18 cellular contexts compared by ENCODE assay signal in the genomic region with DNA sequence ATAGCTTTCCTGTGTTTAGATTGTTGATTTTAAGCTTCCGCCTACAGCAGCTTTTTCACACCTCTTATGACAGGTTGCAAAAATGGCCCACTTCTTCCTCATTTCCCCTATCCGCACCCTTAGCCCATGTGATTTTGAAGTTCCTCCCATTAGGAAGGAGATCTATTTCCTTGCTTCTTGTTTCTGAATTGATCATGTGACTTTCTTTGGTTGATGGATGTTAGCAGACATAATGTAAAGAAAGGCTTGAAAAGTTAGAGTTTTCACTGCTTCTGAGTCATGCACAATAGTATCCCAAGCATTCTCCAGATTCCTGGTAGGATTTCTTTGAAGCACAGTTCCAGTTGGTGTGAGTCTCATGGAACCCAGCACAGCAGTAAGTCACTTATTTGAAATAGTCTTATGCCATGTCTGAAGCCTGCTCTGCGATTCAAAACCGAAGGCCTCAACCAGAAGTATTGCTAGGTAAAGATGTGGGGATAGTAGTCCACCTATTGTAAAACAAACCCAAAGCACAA.
A peak's percentile ranks its signal among the peaks of the same experiment; 100 is the strongest.
DNase-seq lines count a peak whose midpoint lies in the region; ATAC-seq and TF ChIP-seq lines count a peak whose summit lies in the region.
"Had no signal": no experiment of that assay in that cellular context is flagged by ENCODE, and none has a peak within 500 bp of the region (broad histone marks: within the 10 kb centered on the region; RNA-seq: fewer than 3 reads in every experiment).

No MANE protein-coding gene starts in this region.

- H3K9me1 ChIP-seq in IMR-90 (ENCODE audit: insufficient read depth, low read length): no peaks in the 10 kb centered on the region

- no peak for TF ChIP-seq POLR2A in IMR-90 (IDR thresholded peaks at IDR 0.05; ENCODE audit: low read depth, low read length)

- dilution Hi-C loops in IMR-90 (cut with HindIII; ENCODE audit: low sequenced_read_pairs, unreplicated experiment): no loop called here

- no peak overlapping the region for H2AK9ac ChIP-seq in IMR-90 (replicated peaks; ENCODE audit: low read depth, low read length, poor library complexity)

- no peak for TF ChIP-seq RAD21 in IMR-90 (IDR thresholded peaks at IDR 0.05; ENCODE audit: low read length)

- H3K27ac ChIP-seq in IMR-90 (ENCODE audit: insufficient read depth, low read length) (no peak overlapping the region), neuronal stem cell (replicated peaks; ENCODE audit: low read length) (peak overlapping the region; percentile 29)
- H3K27ac ChIP-seq: KMS-11 had no signal

- H4K91ac ChIP-seq in IMR-90 (ENCODE audit: insufficient read depth, low read depth, low read length): no peak overlapping the region
- H4K91ac ChIP-seq in neuronal stem cell (ENCODE audit: low read depth, low read length, poor library complexity): no peak overlapping the region

- ATAC-seq in IMR-90 (ENCODE audit: low read depth): peak; percentile 48; the same call in 1 of the 2 replicates
- ATAC-seq in HG03045 (IDR thresholded peaks at IDR 0.05; ENCODE audit: unreplicated experiment): no peak
- ATAC-seq: GM23338 had no signal

- no peak overlapping the region for H3K4me3 ChIP-seq in IMR-90 (ENCODE audit: insufficient read depth, low read depth, low read length)
- no peak overlapping the region for H3K4me3 ChIP-seq in choroid plexus epithelial cell (ENCODE audit: low read depth, low read length)
- no peak overlapping the region for H3K4me3 ChIP-seq in neuronal stem cell (ENCODE audit: low read length in 2 of 2)
- no peak overlapping the region for H3K4me3 ChIP-seq in foreskin fibroblast (ENCODE audit: low read depth in 1 of 2, low read length in 2 of 2)
- H3K4me3 ChIP-seq: GM23338, MG63 had no signal

- H2AFZ ChIP-seq in IMR-90 (replicated peaks; ENCODE audit: low read length, poor library complexity): no peak overlapping the region
- H2AFZ ChIP-seq in neuronal stem cell (ENCODE audit: low read length): no peak overlapping the region
- H2AFZ ChIP-seq: GM23338 had no signal

- H2BK5ac ChIP-seq in IMR-90 (ENCODE audit: low read depth, low read length, poor library complexity, severe bottlenecking) (peak overlapping the region; percentile 55), neuronal stem cell (ENCODE audit: low read length) (no peak overlapping the region)

- H3K9ac ChIP-seq in IMR-90 (ENCODE audit: low read depth, low read length) (no peak overlapping the region), neuronal stem cell (ENCODE audit: low read depth, low read length, poor library complexity) (no peak overlapping the region)
- H3K9ac ChIP-seq: KMS-11 had no signal

- no CpG with 5 or more reads among the region's 4 CpGs for WGBS in IMR-90 (ENCODE audit: extremely low coverage in 2 of 2, insufficient read length in 1 of 2), 2 experiments
- no CpG with 5 or more reads among the region's 4 CpGs for WGBS in neuronal stem cell (ENCODE audit: extremely low coverage in 2 of 2, insufficient read length in 2 of 2, insufficient replicate concordance in 1 of 2), 2 donors

- H3K27me3 ChIP-seq in IMR-90 (ENCODE audit: control insufficient read depth, insufficient read depth, low read length): no peaks in the 10 kb centered on the region
- peaks cover 0 to 3% (median 0%) of the 10 kb centered on the region in 3 experiments for H3K27me3 ChIP-seq in neuronal stem cell (ENCODE audit: control insufficient read depth in 3 of 3, insufficient read depth in 3 of 3, low read depth in 1 of 3, low read length in 3 of 3)
- H3K27me3 ChIP-seq: MG63 had no signal

- no peak overlapping the region for H3K4ac ChIP-seq in IMR-90 (ENCODE audit: low read depth, low read length)
- H3K4ac ChIP-seq in neuronal stem cell (ENCODE audit: low read length): no peak overlapping the region

- H3K18ac ChIP-seq in IMR-90 (ENCODE audit: low read depth, low read length) (no peak overlapping the region; the same call in 1 of the 2 replicates), neuronal stem cell (ENCODE audit: low read length) (no peak overlapping the region)

- H2BK20ac ChIP-seq in IMR-90 (ENCODE audit: low read depth, low read length): no peak overlapping the region

- no peaks in the 10 kb centered on the region for H3K9me3 ChIP-seq in IMR-90 (ENCODE audit: control insufficient read depth, insufficient read depth, low read length)
- H3K9me3 ChIP-seq in neuronal stem cell (replicated peaks in 1 of 2; ENCODE audit: control insufficient read depth in 2 of 2, insufficient read depth in 1 of 2, low read depth in 1 of 2, low read length in 2 of 2): no peaks in the 10 kb centered on the region
- H3K9me3 ChIP-seq: MG63 had no signal

- H2BK120ac ChIP-seq in IMR-90 (ENCODE audit: low read depth, low read length) (no peak overlapping the region), neuronal stem cell (ENCODE audit: low read depth, low read length) (no peak overlapping the region)

- H3K4me2 ChIP-seq in IMR-90 (ENCODE audit: low read depth, low read length) (peak overlapping the region; percentile 46; the same call in 1 of the 2 replicates), neuronal stem cell (ENCODE audit: insufficient read depth, low read length, poor library complexity, severe bottlenecking) (no peak overlapping the region)
- H3K4me2 ChIP-seq: GM23338, KMS-11 had no signal

- H3K79me1 ChIP-seq in IMR-90 (ENCODE audit: low read depth in 1 of 2, low read length in 2 of 2): no peaks in the 10 kb centered on the region
- H3K79me1 ChIP-seq in neuronal stem cell (ENCODE audit: low read depth, low read length): no peaks in the 10 kb centered on the region

- no peak overlapping the region for H4K8ac ChIP-seq in IMR-90 (ENCODE audit: low read depth in 2 of 2, low read length in 2 of 2)
- H4K8ac ChIP-seq in neuronal stem cell (ENCODE audit: low read depth, low read length): no peak overlapping the region

- H3K4me1 ChIP-seq in IMR-90 (ENCODE audit: control insufficient read depth, insufficient read depth, low read length): no peaks in the 10 kb centered on the region; the same call in 1 of the 2 replicates
- H3K4me1 ChIP-seq in neuronal stem cell (ENCODE audit: control insufficient read depth in 2 of 2, insufficient read depth in 1 of 2, low read depth in 1 of 2, low read length in 2 of 2): peaks cover 0 to 15% of the 10 kb centered on the region in 2 donors

- no peak for TF ChIP-seq CTCF in IMR-90 (conservative IDR thresholded peaks at IDR 0.05; ENCODE audit: low read depth, low read length)
- TF ChIP-seq CTCF in choroid plexus epithelial cell (conservative IDR thresholded peaks at IDR 0.05; ENCODE audit: low read depth, low read length): no peak
- TF ChIP-seq CTCF in foreskin fibroblast (IDR thresholded peaks at IDR 0.05; ENCODE audit: low read depth, low read length): no peak

- H3K36me3 ChIP-seq in IMR-90 (ENCODE audit: control insufficient read depth, insufficient read depth, low read length): no peaks in the 10 kb centered on the region
- no peaks in the 10 kb centered on the region for H3K36me3 ChIP-seq in neuronal stem cell (replicated peaks in 1 of 2; ENCODE audit: control insufficient read depth in 2 of 2, insufficient read depth in 2 of 2, low read length in 2 of 2)
- H3K36me3 ChIP-seq: MG63 had no signal

- H2AK5ac ChIP-seq in IMR-90 (ENCODE audit: low read depth, low read length) (no peak overlapping the region), neuronal stem cell (ENCODE audit: low read depth, low read length) (no peak overlapping the region)

- in situ Hi-C loops in IMR-90 (cut with MboI; ENCODE audit: low sequenced_read_pairs): no loop called here

- POLR2A ChIA-PET in IMR-90 (lab: Charles Lee; ENCODE audit: unreplicated experiment): no interaction called here

- H3K23ac ChIP-seq in IMR-90 (ENCODE audit: low read depth, low read length) (no peak overlapping the region), neuronal stem cell (ENCODE audit: low read depth, low read length, poor library complexity) (no peak overlapping the region)

- DNase-seq in AG08396 (ENCODE audit: low spot score): peak; percentile 15
- peak; percentile 21 for DNase-seq in IMR-90
- DNase-seq in choroid plexus epithelial cell (ENCODE audit: low read depth): peak; percentile 2
- no peak for DNase-seq in neuronal stem cell (ENCODE audit: low spot score)
- DNase-seq in central memory CD4-positive, alpha-beta T cell: no peak
- DNase-seq in foreskin fibroblast: no peak
- no peak for DNase-seq in SKM-1 (lab: John Stamatoyannopoulos, UW; ENCODE audit: unreplicated experiment)
- DNase-seq: CD4-positive, alpha-beta memory T cell; DMS79 treated with DMSO at 0.1 percent for 48 hours; GF-D8; MG63; NCI-H187 treated with DMSO at 0.1 percent for 48 hours; NCI-H2171; NCI-H774; SHP77 treated with DMSO at 0.1 percent for 48 hours had no signal

- no peak overlapping the region for H3K56ac ChIP-seq in IMR-90 (ENCODE audit: extremely low read depth, insufficient read depth, low read length)

- intact Hi-C loops in IMR-90 (cut with micrococcal nuclease): no loop called here

- H2BK15ac ChIP-seq in IMR-90 (ENCODE audit: low read depth, low read length): no peak overlapping the region
- no peak overlapping the region for H2BK15ac ChIP-seq in neuronal stem cell (ENCODE audit: low read length)

- CTCF ChIA-PET in IMR-90 (lab: Yijun Ruan, JAX): no interaction called here

- BruUV-seq in IMR-90 (replicated peaks; lab: Mats Ljungman, UMichigan): no TSS peak

- H4K20me1 ChIP-seq in IMR-90 (ENCODE audit: insufficient read depth, low read length): no peaks in the 10 kb centered on the region

- H3K14ac ChIP-seq in IMR-90 (replicated peaks; ENCODE audit: low read depth, low read length) (no peak overlapping the region), neuronal stem cell (ENCODE audit: low read length) (no peak overlapping the region)

- H4K5ac ChIP-seq in IMR-90 (ENCODE audit: low read depth, low read length): no peak overlapping the region

- no peak overlapping the region for H2BK12ac ChIP-seq in neuronal stem cell (ENCODE audit: low read length)

TF ChIP-seq in IMR-90, 13 proteins besides CTCF, POLR2A, EP300 and RAD21 (continues in another document):
- TF ChIP-seq MAZ (IDR thresholded peaks at IDR 0.05; ENCODE audit: borderline replicate concordance, low read depth, low read length) (no peak), FOS (IDR thresholded peaks at IDR 0.05; ENCODE audit: low read depth, low read length) (no peak), RFX5 (IDR thresholded peaks at IDR 0.05; ENCODE audit: low read depth, low read length) (no peak), MAFK (IDR thresholded peaks at IDR 0.05; ENCODE audit: low read depth, low read length) (no peak), NFE2L2 (IDR thresholded peaks at IDR 0.05; ENCODE audit: low read depth, low read length) (no peak), SMC3 (IDR thresholded peaks at IDR 0.05; ENCODE audit: low read depth, low read length) (no peak), RCOR1 (IDR thresholded peaks at IDR 0.05; ENCODE audit: insufficient replicate concordance, low read length) (no peak)
- TF ChIP-seq, protein P1, sequence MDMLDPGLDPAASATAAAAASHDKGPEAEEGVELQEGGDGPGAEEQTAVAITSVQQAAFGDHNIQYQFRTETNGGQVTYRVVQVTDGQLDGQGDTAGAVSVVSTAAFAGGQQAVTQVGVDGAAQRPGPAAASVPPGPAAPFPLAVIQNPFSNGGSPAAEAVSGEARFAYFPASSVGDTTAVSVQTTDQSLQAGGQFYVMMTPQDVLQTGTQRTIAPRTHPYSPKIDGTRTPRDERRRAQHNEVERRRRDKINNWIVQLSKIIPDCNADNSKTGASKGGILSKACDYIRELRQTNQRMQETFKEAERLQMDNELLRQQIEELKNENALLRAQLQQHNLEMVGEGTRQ (IDR thresholded peaks at IDR 0.05; ENCODE audit: low read depth, low read length): no peak

Comparison
In these comparisons a context has a peak if more than half of its experiments do, and no peak if none do; other contexts are left out.
1. DNase-seq: peak in AG08396 (single experiment), IMR-90 (single experiment) and choroid plexus epithelial cell (single experiment); none in neuronal stem cell (single experiment), central memory CD4-positive, alpha-beta T cell (single experiment), foreskin fibroblast (0 of 2) and SKM-1 (single experiment).